Comparison of ENCODE assay signal across 9 cellular contexts in the genomic region with DNA sequence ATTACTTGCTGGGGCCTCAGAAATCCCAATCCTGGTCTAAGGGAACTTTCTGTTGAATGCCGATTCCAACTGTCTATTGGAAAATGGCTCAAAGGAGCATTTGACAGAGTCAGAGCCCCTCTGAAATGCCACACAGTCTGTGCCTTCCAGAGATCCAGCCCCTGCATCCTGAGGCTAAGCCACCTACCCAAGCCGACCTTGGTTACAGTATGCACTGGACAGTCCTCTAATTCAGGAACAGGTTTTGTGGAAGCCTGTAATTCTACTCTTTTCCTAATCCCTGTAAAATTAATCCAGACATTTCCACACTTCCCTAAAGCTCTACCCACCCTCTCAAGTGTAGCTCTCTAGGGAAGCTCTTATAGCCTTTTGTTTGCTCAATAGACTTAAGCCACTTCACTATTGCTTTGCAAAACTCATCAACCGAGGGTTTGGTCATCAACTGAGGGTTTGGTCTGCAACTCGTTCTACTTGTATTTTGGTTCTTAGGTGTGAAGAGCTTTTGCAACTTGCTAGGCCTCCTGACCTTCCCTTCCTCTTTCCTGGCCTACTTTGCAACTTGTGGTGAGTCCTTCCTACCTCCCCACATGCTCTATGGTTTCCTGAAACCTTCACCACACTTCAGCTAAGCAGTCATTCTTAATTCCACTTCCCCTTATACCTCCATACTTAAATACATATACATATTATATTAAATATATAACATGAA.
DNase-seq lines count a peak whose midpoint lies in the region; ATAC-seq and FAIRE-seq lines count a peak whose summit lies in the region.
"Had no signal": no experiment of that assay in that cellular context is flagged by ENCODE, and none has a peak within 500 bp of the region (broad histone marks: within the 10 kb centered on the region; RNA-seq: fewer than 3 reads in every experiment).

No MANE protein-coding gene starts in this region.

- FAIRE-seq in GM18507 (lab: Jason Lieb, UNC): peak; percentile 93
- FAIRE-seq: endothelial cell of umbilical vein had no signal

- no peak overlapping the region for H3K4me3 Mint-ChIP-seq in activated naive CD4-positive, alpha-beta T cell treated with anti-CD3 and anti-CD28 coated beads for 36 hours

- intact Hi-C loops in left colon (cut with DNase I, micrococcal nuclease): no loop called here
- intact Hi-C loops in activated naive CD4-positive, alpha-beta T cell treated with anti-CD3 and anti-CD28 coated beads for 36 hours (cut with micrococcal nuclease): no loop called here

- H3K9me3 Mint-ChIP-seq in activated naive CD4-positive, alpha-beta T cell treated with anti-CD3 and anti-CD28 coated beads for 36 hours: peaks cover 3% of the 10 kb centered on the region

- H3K4me1 Mint-ChIP-seq in activated naive CD4-positive, alpha-beta T cell treated with anti-CD3 and anti-CD28 coated beads for 36 hours (ENCODE audit: low read depth): peaks cover 3% of the 10 kb centered on the region

- no peaks in the 10 kb centered on the region for H3K27me3 Mint-ChIP-seq in activated naive CD4-positive, alpha-beta T cell treated with anti-CD3 and anti-CD28 coated beads for 36 hours (ENCODE audit: low read depth)

- peak; percentile 77 for ATAC-seq in GM21526 (IDR thresholded peaks at IDR 0.05; ENCODE audit: low FRiP score, unreplicated experiment)
- peak; percentile 13 for ATAC-seq in left colon

- CTCF ChIA-PET in activated naive CD4-positive, alpha-beta T cell treated with anti-CD3 and anti-CD28 coated beads for 36 hours (lab: Charles Lee): interaction anchor here (0.9 kb wide), 1 partner anchor 126 kb away, joined by 4 read pairs; no protein-coding TSS in a partner anchor

- H3K36me3 Mint-ChIP-seq in activated naive CD4-positive, alpha-beta T cell treated with anti-CD3 and anti-CD28 coated beads for 36 hours (ENCODE audit: low read depth): no peaks in the 10 kb centered on the region

- no peak overlapping the region for H3K27ac Mint-ChIP-seq in activated naive CD4-positive, alpha-beta T cell treated with anti-CD3 and anti-CD28 coated beads for 36 hours

- DNase-seq in GM18507 (ENCODE audit: extremely low spot score, insufficient read length, low read depth) (no peak), KG1 (lab: John Stamatoyannopoulos, UW) (peak; percentile 85), left colon (no peak), germinal center (ENCODE audit: low spot score) (no peak), NCI-H1694 treated with DMSO at 0.1 percent for 48 hours (lab: John Stamatoyannopoulos, UW) (no peak)
- DNase-seq in effector CD8-positive, alpha-beta T cell (lab: John Stamatoyannopoulos, UW): no peak
- DNase-seq in activated naive CD4-positive, alpha-beta T cell treated with anti-CD3 and anti-CD28 coated beads for 36 hours: no peak
